In the genomic region with DNA sequence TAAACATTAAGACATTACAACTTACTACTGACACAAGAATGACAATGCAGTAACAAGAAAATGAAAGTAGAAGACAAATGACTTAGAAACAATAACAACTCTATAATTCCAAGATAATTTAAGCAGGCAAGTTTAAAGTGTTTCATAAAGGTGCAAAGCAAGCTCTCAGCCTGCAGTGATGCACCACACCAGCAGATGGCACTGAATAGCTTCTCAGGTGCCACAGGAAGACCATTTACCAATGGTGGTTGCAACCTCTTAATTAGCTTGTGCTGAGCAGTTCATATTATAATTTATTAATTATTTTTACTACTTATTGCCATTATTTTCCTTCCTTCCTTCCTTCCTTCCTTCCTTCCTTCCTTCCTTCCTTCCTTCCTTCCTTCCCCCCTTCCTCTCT, we compare ENCODE assay signal across 7 cellular contexts.
A peak's percentile ranks its signal among the peaks of the same experiment; 100 is the strongest.
DNase-seq lines count a peak whose midpoint lies in the region; TF ChIP-seq lines count a peak whose summit lies in the region.

No MANE protein-coding gene starts in this region.

- H3K36me3 Mint-ChIP-seq in activated T-cell treated with anti-CD3 and anti-CD28 coated beads, Interleukin-2, amount 50 U/mL, for 24 hours (ENCODE audit: low read depth), result no peaks in the 10 kb centered on the region

- H3K4me1 ChIP-seq in HAP-1 (no peaks in the 10 kb centered on the region), hepatocyte (ENCODE audit: insufficient read depth) (no peaks in the 10 kb centered on the region)

- in situ Hi-C loops in HAP-1 (cut with MboI; ENCODE audit: low sequenced_read_pairs), result no loop called here

- H3K27me3 Mint-ChIP-seq in activated T-cell treated with anti-CD3 and anti-CD28 coated beads, Interleukin-2, amount 50 U/mL, for 24 hours, result peaks cover 11% of the 10 kb centered on the region

- no peak overlapping the region for H3K4me2 ChIP-seq in hepatocyte

- TF ChIP-seq CTCF in hepatocyte (IDR thresholded peaks at IDR 0.05; ENCODE audit: poor library complexity), result peak; percentile 64

- H2AFZ ChIP-seq in hepatocyte, result no peak overlapping the region

- H3K9me2 ChIP-seq in hepatocyte (replicated peaks; ENCODE audit: insufficient read depth), result no peaks in the 10 kb centered on the region

- H3K79me2 ChIP-seq in hepatocyte, result no peaks in the 10 kb centered on the region

- H3K27me3 ChIP-seq in HAP-1 (ENCODE audit: low read depth) (no peaks in the 10 kb centered on the region), hepatocyte (no peaks in the 10 kb centered on the region)

- no peak overlapping the region for H3K4me3 Mint-ChIP-seq in activated T-cell treated with anti-CD3 and anti-CD28 coated beads, Interleukin-2, amount 50 U/mL, for 24 hours

- H3K4me1 Mint-ChIP-seq in activated T-cell treated with anti-CD3 and anti-CD28 coated beads, Interleukin-2, amount 50 U/mL, for 24 hours (ENCODE audit: low read depth), result no peaks in the 10 kb centered on the region

- no peaks in the 10 kb centered on the region for H3K36me3 ChIP-seq in HAP-1 (replicated peaks)
- no peaks in the 10 kb centered on the region for H3K36me3 ChIP-seq in hepatocyte (replicated peaks; ENCODE audit: insufficient read depth, low read depth)

- peaks cover 8% of the 10 kb centered on the region for H3K9me3 Mint-ChIP-seq in activated T-cell treated with anti-CD3 and anti-CD28 coated beads, Interleukin-2, amount 50 U/mL, for 24 hours

- H3K4me3 ChIP-seq in HAP-1 (no peak overlapping the region), hepatocyte (no peak overlapping the region)

- no peak overlapping the region for H3K27ac ChIP-seq in hepatocyte

- H3K27ac Mint-ChIP-seq in activated T-cell treated with anti-CD3 and anti-CD28 coated beads, Interleukin-2, amount 50 U/mL, for 24 hours, result no peak overlapping the region

- no peaks in the 10 kb centered on the region for H3K9me3 ChIP-seq in HAP-1
- H3K9me3 ChIP-seq in hepatocyte (ENCODE audit: low read depth), result no peaks in the 10 kb centered on the region

- no peaks in the 10 kb centered on the region for H4K20me1 ChIP-seq in hepatocyte (ENCODE audit: insufficient read depth, poor library complexity, severe bottlenecking)

- DNase-seq in DMS79 treated with DMSO at 0.1 percent for 48 hours (lab: John Stamatoyannopoulos, UW) (peak; percentile 53), HAP-1 (ENCODE audit: low spot score in 2 of 2) (peak; percentile 24 to 48), NCI-H2196 treated with DMSO at 0.1 percent for 48 hours (lab: John Stamatoyannopoulos, UW; ENCODE audit: unreplicated experiment) (peak; percentile 52), hepatocyte (ENCODE audit: low spot score) (peak; percentile 61), ecto neural progenitor cell (ENCODE audit: low spot score) (no peak)
- DNase-seq in activated T-cell treated with anti-CD3 and anti-CD28 coated beads, Interleukin-2, amount 50 U/mL, for 24 hours, result peak; percentile 36
- DNase-seq in stimulated activated CD4-positive, alpha-beta T cell treated with anti-CD3 and anti-CD28 coated beads, Interleukin-15, amount 100 ng/mL, for 48 hours (ENCODE audit: low read depth in 2 of 2), result peak; percentile 9 to 12
